In genomic region chr7:74083928-74084721, GRCh38 we compare ENCODE assay signal across 8 cellular contexts. TPM values are rescaled to one million over a fixed set of nuclear protein-coding genes. Genes with fewer than 3 reads are reported as not detected.
A peak's percentile ranks its signal among the peaks of the same experiment; 100 is the strongest.
DNase-seq lines count a peak whose midpoint lies in the region; ATAC-seq and TF ChIP-seq lines count a peak whose summit lies in the region.

No MANE protein-coding gene starts in this region.

- H3K9me3 Mint-ChIP-seq in IgD-negative memory B cell: no peaks in the 10 kb centered on the region

- H3K36me3 Mint-ChIP-seq in IgD-negative memory B cell (no peaks in the 10 kb centered on the region), T-helper 17 cell (ENCODE audit: low read depth) (no peaks in the 10 kb centered on the region)

- ATAC-seq in GM21717 (IDR thresholded peaks at IDR 0.05; ENCODE audit: unreplicated experiment): peak; percentile 36
- ATAC-seq in T-helper 17 cell: peak; percentile 74
- ATAC-seq in GM18858 (IDR thresholded peaks at IDR 0.05; ENCODE audit: unreplicated experiment): no peak

- peak overlapping the region; percentile 41 for H3K27ac ChIP-seq in mesodermal cell (ENCODE audit: low read depth, low read length, severe bottlenecking)
- peak overlapping the region in 2 of 3 donors; percentile 48 for H3K27ac ChIP-seq in thyroid gland

- peak overlapping the region; percentile 77 to 96 (median 87) for H3K4me3 Mint-ChIP-seq in IgD-negative memory B cell
- H3K4me3 Mint-ChIP-seq in T-helper 17 cell: peak overlapping the region; percentile 90

- H3K4me3 ChIP-seq in mesodermal cell (ENCODE audit: extremely low read depth, insufficient read depth, low read length, poor library complexity, severe bottlenecking) (peak overlapping the region; percentile 73), thyroid gland (replicated peaks in 1 of 3) (peak overlapping the region in 2 of 3 donors; percentile 43 to 84)

- intact Hi-C loops in thyroid gland (cut with DNase I): no loop called here

- no peak for TF ChIP-seq POLR2A in thyroid gland (IDR thresholded peaks at IDR 0.05)

- H3K4me1 ChIP-seq in mesodermal cell (ENCODE audit: control insufficient read depth, insufficient read depth, low read length, poor library complexity, severe bottlenecking) (peaks cover 15% of the 10 kb centered on the region), thyroid gland (peaks cover 13 to 22% of the 10 kb centered on the region in 2 donors)

- DNase-seq in EL: peak; percentile 82
- DNase-seq in T-helper 17 cell: no peak
- DNase-seq in effector CD8-positive, alpha-beta T cell (lab: John Stamatoyannopoulos, UW): peak; percentile 65
- DNase-seq in thyroid gland: peak; percentile 41 to 43

- H3K9me3 ChIP-seq in T-helper 17 cell (ENCODE audit: control insufficient read depth, low read length, poor library complexity, severe bottlenecking) (no peaks in the 10 kb centered on the region), mesodermal cell (ENCODE audit: control insufficient read depth, low read length) (no peaks in the 10 kb centered on the region), thyroid gland (no peaks in the 10 kb centered on the region)

- no peaks in the 10 kb centered on the region for H3K27me3 ChIP-seq in thyroid gland

- peaks cover 0 to 7% (median 4%) of the 10 kb centered on the region in 3 donors for H3K4me1 Mint-ChIP-seq in IgD-negative memory B cell
- peaks cover 10% of the 10 kb centered on the region for H3K4me1 Mint-ChIP-seq in T-helper 17 cell

- 1% methylated on average over 32 to 36 of the region's 61 CpGs for WGBS in mesodermal cell (ENCODE audit: insufficient coverage in 2 of 2), 2 experiments
- 0 to 4% methylated on average over 13 to 28 of the region's 61 CpGs for WGBS in thyroid gland, 2 donors

- peak overlapping the region in 2 of 3 donors; percentile 18 to 94 for H3K27ac Mint-ChIP-seq in IgD-negative memory B cell
- peak overlapping the region; percentile 43 for H3K27ac Mint-ChIP-seq in T-helper 17 cell

- TF ChIP-seq CTCF in thyroid gland (IDR thresholded peaks at IDR 0.05): no peak

- H3K27me3 Mint-ChIP-seq in IgD-negative memory B cell (no peaks in the 10 kb centered on the region), T-helper 17 cell (no peaks in the 10 kb centered on the region)

- H3K36me3 ChIP-seq in mesodermal cell (ENCODE audit: control insufficient read depth, insufficient read depth, low read length): peaks cover 35% of the 10 kb centered on the region
- H3K36me3 ChIP-seq in thyroid gland: no peaks in the 10 kb centered on the region

RNA-seq across cellular contexts. Expression of gene LIMK1, which starts 0.5 kb away (rescaled TPM):
- 14.6 TPM for polyA plus RNA-seq in IgD-negative memory B cell
- 10 to 100 TPM; 11.7 to 13.2 TPM for total RNA-seq in T-helper 17 cell
- polyA plus RNA-seq in mesodermal cell (2013, experiment 1 of 2): 55.2 TPM
- 43.4 TPM for polyA plus RNA-seq in mesodermal cell (2013, experiment 2 of 2)
- total RNA-seq in thyroid gland: 10 to 100 TPM; 16.7 to 32.8 (median 21.5) TPM

RNA-seq across cellular contexts. Expression of gene ELN, which starts 56.2 kb away (rescaled TPM):
- polyA plus RNA-seq in IgD-negative memory B cell: not detected
- total RNA-seq in T-helper 17 cell (not detected), thyroid gland (10 to 100 TPM; 29.0 to 65.7 (median 50.8) TPM)
- polyA plus RNA-seq in mesodermal cell (2013, experiment 1 of 2): 15.7 TPM
- polyA plus RNA-seq in mesodermal cell (2013, experiment 2 of 2): 8.2 TPM

Comparison
In these comparisons a context has a peak if more than half of its experiments do, and no peak if none do; other contexts are left out.
1. DNase-seq: peak in EL (single experiment), effector CD8-positive, alpha-beta T cell (single experiment) and thyroid gland (2 of 2); none in T-helper 17 cell (0 of 3).
2. RNA of gene ELN, which starts 56.2 kb away (total RNA-seq): 29.0 to 65.7 TPM in thyroid gland; not detected in T-helper 17 cell; every median in the first group is over 10 times any median in the second.